23 cellular contexts compared by ENCODE assay signal in the genomic region with DNA sequence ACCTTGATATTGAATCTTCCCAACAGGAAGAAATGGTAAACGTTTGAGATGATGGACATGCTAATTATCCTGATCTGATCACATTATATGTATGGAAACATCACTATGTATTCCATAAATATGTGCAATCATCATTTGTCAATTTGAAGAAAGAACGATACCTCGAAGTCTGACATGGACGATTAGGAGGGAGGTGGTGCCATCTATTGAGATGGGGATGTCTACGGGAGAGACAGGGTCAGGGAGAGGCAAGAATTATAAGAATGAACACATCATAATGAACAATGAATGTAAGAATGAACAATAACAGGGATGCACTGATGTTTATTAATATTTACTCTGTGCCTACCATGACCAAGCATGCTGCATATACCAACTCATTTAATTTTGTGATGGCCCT.
"Had no signal": no experiment of that assay in that cellular context is flagged by ENCODE, and none has a peak within 500 bp of the region (broad histone marks: within the 10 kb centered on the region; RNA-seq: fewer than 3 reads in every experiment).

No MANE protein-coding gene starts in this region.

- H3K4me3 ChIP-seq: breast epithelium, MG63 had no signal

- H3K36me3 ChIP-seq: breast epithelium, MG63 had no signal

- FAIRE-seq: RCC 7860 had no signal

- H3K27ac ChIP-seq: breast epithelium had no signal

- H3K9me3 ChIP-seq: breast epithelium, MG63 had no signal

- H3K4me1 ChIP-seq: breast epithelium had no signal

- DNase-seq: activated CD4-positive, alpha-beta T cell treated with anti-CD3 and anti-CD28 coated beads for 1 hour; activated CD4-positive, alpha-beta T cell treated with anti-CD3 and anti-CD28 coated beads, Interleukin-2, amount 10 ng/mL, durations not matched to agents 24 days and 14 days; activated CD4-positive, alpha-beta T cell treated with anti-CD3 and anti-CD28 coated beads, Interleukin-2, amount 50 U/mL, for 48 hours; activated CD8-positive, alpha-beta memory T cell treated with anti-CD3 and anti-CD28 coated beads, Interleukin-2, amount 10 ng/mL, durations not matched to agents 7 days and 5 days; activated effector memory CD4-positive, alpha-beta T cell treated with Interleukin-2 at 50 U/mL for 16 hours; activated naive CD4-positive, alpha-beta T cell; activated T-cell treated with anti-CD3 and anti-CD28 coated beads, Interleukin-2, amount 50 U/mL, for 24 hours; aorta; central memory CD4-positive, alpha-beta T cell; KG1; MG63; MV-4-11; NCI-H1092 treated with DMSO at 0.1 percent for 48 hours; NCI-H1436; NCI-H1694 treated with DMSO at 0.1 percent for 48 hours; NCI-H2029 treated with DMSO at 0.1 percent for 48 hours; NCI-H345; NCI-H510A treated with DMSO at 0.1 percent for 48 hours; NCI-H69; SHP77 treated with DMSO at 0.1 percent for 48 hours had no signal

- H3K27me3 ChIP-seq: breast epithelium, MG63 had no signal

- ATAC-seq: activated CD8-positive, alpha-beta memory T cell treated with anti-CD3 and anti-CD28 coated beads, Interleukin-2, amount 10 ng/mL, durations not matched to agents 7 days and 5 days; WTC11 had no signal
